1 cellular context compared by ENCODE assay signal in the genomic region with DNA sequence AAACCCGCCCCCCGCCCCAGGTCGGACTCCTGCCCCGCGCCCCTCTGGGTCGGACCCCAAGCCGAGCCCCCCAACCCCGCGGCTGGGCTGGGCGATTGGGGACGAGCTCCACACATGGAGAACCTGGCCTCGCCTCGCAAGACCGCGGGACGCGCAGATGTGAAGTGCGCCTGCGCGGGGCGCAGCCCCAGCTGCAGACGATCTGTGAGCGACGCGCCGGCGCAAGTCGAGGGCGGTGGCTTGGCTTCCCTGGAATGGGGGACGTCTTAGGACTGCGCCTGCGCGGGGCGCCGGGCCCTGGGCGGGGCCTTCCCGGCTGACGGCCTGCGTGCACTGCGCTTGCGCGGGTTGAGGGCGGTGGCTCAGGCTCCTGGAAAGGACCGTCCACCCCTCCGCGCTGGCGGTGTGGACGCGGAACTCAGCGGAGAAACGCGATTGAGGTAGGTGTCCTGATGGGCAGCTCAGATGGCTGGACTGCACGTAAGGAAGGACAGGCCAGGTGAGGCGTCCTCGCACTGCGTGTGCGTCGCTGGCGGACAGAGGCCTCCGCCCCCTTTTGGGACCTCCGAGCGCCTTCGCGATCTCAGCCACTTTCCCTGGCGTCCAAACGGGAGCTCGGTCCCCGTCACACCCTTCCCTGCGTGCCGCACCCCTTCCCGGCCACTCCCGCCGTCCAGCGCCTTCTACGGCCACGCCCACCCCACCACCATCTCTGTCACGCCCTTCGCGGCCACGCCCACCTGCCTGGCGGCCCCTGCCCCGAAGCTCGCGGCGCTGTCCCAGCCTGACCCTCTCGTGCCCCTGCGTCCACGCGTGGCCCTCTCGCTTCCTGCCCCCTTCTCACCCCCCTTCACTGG.
TF ChIP-seq lines count a peak whose summit lies in the region.

A gene (plus strand): TSS at position 351 of the 857 bp plus-strand sequence. CDS start 1,278 bp downstream, outside the sequence.

TF ChIP-seq in HepG2, 621 proteins besides CTCF, POLR2A, EP300 and RAD21 (continued from another document and continues in another):
- TF ChIP-seq, protein P1, sequence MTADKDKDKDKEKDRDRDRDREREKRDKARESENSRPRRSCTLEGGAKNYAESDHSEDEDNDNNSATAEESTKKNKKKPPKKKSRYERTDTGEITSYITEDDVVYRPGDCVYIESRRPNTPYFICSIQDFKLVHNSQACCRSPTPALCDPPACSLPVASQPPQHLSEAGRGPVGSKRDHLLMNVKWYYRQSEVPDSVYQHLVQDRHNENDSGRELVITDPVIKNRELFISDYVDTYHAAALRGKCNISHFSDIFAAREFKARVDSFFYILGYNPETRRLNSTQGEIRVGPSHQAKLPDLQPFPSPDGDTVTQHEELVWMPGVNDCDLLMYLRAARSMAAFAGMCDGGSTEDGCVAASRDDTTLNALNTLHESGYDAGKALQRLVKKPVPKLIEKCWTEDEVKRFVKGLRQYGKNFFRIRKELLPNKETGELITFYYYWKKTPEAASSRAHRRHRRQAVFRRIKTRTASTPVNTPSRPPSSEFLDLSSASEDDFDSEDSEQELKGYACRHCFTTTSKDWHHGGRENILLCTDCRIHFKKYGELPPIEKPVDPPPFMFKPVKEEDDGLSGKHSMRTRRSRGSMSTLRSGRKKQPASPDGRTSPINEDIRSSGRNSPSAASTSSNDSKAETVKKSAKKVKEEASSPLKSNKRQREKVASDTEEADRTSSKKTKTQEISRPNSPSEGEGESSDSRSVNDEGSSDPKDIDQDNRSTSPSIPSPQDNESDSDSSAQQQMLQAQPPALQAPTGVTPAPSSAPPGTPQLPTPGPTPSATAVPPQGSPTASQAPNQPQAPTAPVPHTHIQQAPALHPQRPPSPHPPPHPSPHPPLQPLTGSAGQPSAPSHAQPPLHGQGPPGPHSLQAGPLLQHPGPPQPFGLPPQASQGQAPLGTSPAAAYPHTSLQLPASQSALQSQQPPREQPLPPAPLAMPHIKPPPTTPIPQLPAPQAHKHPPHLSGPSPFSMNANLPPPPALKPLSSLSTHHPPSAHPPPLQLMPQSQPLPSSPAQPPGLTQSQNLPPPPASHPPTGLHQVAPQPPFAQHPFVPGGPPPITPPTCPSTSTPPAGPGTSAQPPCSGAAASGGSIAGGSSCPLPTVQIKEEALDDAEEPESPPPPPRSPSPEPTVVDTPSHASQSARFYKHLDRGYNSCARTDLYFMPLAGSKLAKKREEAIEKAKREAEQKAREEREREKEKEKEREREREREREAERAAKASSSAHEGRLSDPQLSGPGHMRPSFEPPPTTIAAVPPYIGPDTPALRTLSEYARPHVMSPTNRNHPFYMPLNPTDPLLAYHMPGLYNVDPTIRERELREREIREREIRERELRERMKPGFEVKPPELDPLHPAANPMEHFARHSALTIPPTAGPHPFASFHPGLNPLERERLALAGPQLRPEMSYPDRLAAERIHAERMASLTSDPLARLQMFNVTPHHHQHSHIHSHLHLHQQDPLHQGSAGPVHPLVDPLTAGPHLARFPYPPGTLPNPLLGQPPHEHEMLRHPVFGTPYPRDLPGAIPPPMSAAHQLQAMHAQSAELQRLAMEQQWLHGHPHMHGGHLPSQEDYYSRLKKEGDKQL (CRISPR knock-in tag; IDR thresholded peaks at IDR 0.05; ENCODE audit: low read depth) = no peak
- TF ChIP-seq KLF12 (CRISPR knock-in tag; IDR thresholded peaks at IDR 0.05; ENCODE audit: borderline replicate concordance) (no peak; the same call in 1 of the 2 replicates), PRMT3 (CRISPR knock-in tag; IDR thresholded peaks at IDR 0.05; ENCODE audit: borderline replicate concordance, low read depth) (no peak), MAF1 (CRISPR knock-in tag; IDR thresholded peaks at IDR 0.05; ENCODE audit: borderline replicate concordance) (no peak), ZNF879 (CRISPR knock-in tag; IDR thresholded peaks at IDR 0.05) (peak; percentile 90; the same call in 1 of the 2 replicates), JUN (CRISPR knock-in tag; IDR thresholded peaks at IDR 0.05) (no peak; the same call in 1 of the 2 replicates), ZNF747 (CRISPR knock-in tag; IDR thresholded peaks at IDR 0.05; ENCODE audit: borderline replicate concordance) (peak; percentile 39; the same call in 1 of the 2 replicates), ZNF556 (CRISPR knock-in tag; IDR thresholded peaks at IDR 0.05; ENCODE audit: borderline replicate concordance) (peak; percentile 85; the same call in 1 of the 2 replicates), SPEN (CRISPR knock-in tag; IDR thresholded peaks at IDR 0.05; ENCODE audit: low read depth) (peak; percentile 72), ZNF230 (CRISPR knock-in tag; IDR thresholded peaks at IDR 0.05) (peak; percentile 88; the same call in 1 of the 2 replicates), GFI1 (CRISPR knock-in tag; IDR thresholded peaks at IDR 0.05; ENCODE audit: borderline replicate concordance) (0 out of 2 replicates have a peak, but pooled peaks have one; percentile 30), ZFP62 (CRISPR knock-in tag; IDR thresholded peaks at IDR 0.05) (no peak)
- TF ChIP-seq, protein P2, sequence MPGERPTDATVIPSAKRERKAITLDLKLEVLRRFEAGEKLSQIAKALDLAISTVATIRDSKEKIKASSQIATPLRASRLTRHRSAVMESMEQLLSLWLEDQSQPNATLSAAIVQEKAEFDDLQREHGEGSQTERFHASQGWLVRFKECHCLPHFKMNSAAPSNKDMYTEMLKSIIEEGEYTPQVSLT (CRISPR knock-in tag; IDR thresholded peaks at IDR 0.05; ENCODE audit: borderline replicate concordance, low read depth) = no peak
- TF ChIP-seq, protein P3, sequence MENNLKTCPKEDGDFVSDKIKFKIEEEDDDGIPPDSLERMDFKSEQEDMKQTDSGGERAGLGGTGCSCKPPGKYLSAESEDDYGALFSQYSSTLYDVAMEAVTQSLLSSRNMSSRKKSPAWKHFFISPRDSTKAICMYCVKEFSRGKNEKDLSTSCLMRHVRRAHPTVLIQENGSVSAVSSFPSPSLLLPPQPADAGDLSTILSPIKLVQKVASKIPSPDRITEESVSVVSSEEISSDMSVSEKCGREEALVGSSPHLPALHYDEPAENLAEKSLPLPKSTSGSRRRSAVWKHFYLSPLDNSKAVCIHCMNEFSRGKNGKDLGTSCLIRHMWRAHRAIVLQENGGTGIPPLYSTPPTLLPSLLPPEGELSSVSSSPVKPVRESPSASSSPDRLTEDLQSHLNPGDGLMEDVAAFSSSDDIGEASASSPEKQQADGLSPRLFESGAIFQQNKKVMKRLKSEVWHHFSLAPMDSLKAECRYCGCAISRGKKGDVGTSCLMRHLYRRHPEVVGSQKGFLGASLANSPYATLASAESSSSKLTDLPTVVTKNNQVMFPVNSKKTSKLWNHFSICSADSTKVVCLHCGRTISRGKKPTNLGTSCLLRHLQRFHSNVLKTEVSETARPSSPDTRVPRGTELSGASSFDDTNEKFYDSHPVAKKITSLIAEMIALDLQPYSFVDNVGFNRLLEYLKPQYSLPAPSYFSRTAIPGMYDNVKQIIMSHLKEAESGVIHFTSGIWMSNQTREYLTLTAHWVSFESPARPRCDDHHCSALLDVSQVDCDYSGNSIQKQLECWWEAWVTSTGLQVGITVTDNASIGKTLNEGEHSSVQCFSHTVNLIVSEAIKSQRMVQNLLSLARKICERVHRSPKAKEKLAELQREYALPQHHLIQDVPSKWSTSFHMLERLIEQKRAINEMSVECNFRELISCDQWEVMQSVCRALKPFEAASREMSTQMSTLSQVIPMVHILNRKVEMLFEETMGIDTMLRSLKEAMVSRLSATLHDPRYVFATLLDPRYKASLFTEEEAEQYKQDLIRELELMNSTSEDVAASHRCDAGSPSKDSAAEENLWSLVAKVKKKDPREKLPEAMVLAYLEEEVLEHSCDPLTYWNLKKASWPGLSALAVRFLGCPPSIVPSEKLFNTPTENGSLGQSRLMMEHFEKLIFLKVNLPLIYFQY (CRISPR knock-in tag; IDR thresholded peaks at IDR 0.05; ENCODE audit: borderline replicate concordance) = no peak
- TF ChIP-seq, protein P4, sequence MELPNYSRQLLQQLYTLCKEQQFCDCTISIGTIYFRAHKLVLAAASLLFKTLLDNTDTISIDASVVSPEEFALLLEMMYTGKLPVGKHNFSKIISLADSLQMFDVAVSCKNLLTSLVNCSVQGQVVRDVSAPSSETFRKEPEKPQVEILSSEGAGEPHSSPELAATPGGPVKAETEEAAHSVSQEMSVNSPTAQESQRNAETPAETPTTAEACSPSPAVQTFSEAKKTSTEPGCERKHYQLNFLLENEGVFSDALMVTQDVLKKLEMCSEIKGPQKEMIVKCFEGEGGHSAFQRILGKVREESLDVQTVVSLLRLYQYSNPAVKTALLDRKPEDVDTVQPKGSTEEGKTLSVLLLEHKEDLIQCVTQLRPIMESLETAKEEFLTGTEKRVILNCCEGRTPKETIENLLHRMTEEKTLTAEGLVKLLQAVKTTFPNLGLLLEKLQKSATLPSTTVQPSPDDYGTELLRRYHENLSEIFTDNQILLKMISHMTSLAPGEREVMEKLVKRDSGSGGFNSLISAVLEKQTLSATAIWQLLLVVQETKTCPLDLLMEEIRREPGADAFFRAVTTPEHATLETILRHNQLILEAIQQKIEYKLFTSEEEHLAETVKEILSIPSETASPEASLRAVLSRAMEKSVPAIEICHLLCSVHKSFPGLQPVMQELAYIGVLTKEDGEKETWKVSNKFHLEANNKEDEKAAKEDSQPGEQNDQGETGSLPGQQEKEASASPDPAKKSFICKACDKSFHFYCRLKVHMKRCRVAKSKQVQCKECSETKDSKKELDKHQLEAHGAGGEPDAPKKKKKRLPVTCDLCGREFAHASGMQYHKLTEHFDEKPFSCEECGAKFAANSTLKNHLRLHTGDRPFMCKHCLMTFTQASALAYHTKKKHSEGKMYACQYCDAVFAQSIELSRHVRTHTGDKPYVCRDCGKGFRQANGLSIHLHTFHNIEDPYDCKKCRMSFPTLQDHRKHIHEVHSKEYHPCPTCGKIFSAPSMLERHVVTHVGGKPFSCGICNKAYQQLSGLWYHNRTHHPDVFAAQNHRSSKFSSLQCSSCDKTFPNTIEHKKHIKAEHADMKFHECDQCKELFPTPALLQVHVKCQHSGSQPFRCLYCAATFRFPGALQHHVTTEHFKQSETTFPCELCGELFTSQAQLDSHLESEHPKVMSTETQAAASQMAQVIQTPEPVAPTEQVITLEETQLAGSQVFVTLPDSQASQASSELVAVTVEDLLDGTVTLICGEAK (IDR thresholded peaks at IDR 0.05) = no peak
- TF ChIP-seq, protein P4 (CRISPR knock-in tag; IDR thresholded peaks at IDR 0.05) = peak; percentile 84
- TF ChIP-seq, protein P5, sequence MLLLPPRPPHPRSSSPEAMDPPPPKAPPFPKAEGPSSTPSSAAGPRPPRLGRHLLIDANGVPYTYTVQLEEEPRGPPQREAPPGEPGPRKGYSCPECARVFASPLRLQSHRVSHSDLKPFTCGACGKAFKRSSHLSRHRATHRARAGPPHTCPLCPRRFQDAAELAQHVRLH (CRISPR knock-in tag; IDR thresholded peaks at IDR 0.05; ENCODE audit: borderline replicate concordance, low read depth) = no peak; the same call in 1 of the 2 replicates
- TF ChIP-seq, protein P6, sequence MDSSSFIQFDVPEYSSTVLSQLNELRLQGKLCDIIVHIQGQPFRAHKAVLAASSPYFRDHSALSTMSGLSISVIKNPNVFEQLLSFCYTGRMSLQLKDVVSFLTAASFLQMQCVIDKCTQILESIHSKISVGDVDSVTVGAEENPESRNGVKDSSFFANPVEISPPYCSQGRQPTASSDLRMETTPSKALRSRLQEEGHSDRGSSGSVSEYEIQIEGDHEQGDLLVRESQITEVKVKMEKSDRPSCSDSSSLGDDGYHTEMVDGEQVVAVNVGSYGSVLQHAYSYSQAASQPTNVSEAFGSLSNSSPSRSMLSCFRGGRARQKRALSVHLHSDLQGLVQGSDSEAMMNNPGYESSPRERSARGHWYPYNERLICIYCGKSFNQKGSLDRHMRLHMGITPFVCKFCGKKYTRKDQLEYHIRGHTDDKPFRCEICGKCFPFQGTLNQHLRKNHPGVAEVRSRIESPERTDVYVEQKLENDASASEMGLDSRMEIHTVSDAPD (CRISPR knock-in tag; IDR thresholded peaks at IDR 0.05) = 0 out of 2 replicates have a peak, but pooled peaks have one; percentile 17
